Comparison of ENCODE assay signal across 7 cellular contexts in the genomic region with DNA sequence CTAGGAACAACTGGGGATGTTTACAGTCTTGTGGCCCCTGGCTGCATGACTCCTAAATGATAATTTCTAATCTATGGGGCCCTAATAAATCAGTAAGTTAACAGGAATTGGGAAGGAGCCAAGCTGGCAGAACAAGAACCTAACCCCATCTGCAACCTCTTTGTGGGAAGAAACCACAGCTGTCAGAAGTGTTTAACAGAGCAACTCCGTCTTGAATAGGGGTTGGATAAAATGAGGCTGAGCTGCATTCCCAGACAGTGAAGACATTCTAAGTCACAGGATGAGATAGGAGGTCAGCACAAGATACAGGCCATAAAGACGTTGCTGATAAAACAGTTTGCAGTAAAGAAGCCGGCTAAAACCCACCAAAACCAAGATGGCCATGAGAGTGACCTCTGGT. TPM values are rescaled to one million over a fixed set of nuclear protein-coding genes. Genes with fewer than 3 reads are reported as not detected.
DNase-seq lines count a peak whose midpoint lies in the region; ATAC-seq and TF ChIP-seq lines count a peak whose summit lies in the region.
"Not testable (repeated sequence)": the region's sequence is repeated elsewhere in the genome, so short reads cannot be mapped to it uniquely, and the experiment has no call there.

No MANE protein-coding gene starts in this region.

- H3K27ac Mint-ChIP-seq in chondrocyte (ENCODE audit: unreplicated experiment), result peak overlapping the region; percentile 45

- not testable (repeated sequence) for H3K9ac ChIP-seq in trophoblast cell (ENCODE audit: low read length)

- not testable (repeated sequence) for H3K27me3 Mint-ChIP-seq in chondrocyte (ENCODE audit: low read depth)

- not testable (repeated sequence) for H3K4ac ChIP-seq in trophoblast cell (ENCODE audit: low read depth, low read length)

- peak overlapping the region; percentile 89 for H3K27ac ChIP-seq in trophoblast cell (ENCODE audit: low read depth, low read length)

- H2BK12ac ChIP-seq in trophoblast cell (ENCODE audit: low read length), result peak overlapping the region; percentile 69

- H3K4me1 ChIP-seq in trophoblast cell (ENCODE audit: control insufficient read depth in 1 of 2, insufficient read depth in 2 of 2, low read length in 2 of 2), result peaks cover 4 to 26% of the 10 kb centered on the region in 2 experiments

- peak overlapping the region; percentile 96 for H2BK120ac ChIP-seq in trophoblast cell (ENCODE audit: insufficient read depth, low read length, poor library complexity)

- not testable (repeated sequence) for H2AFZ ChIP-seq in trophoblast cell (ENCODE audit: insufficient read depth, low read length, poor library complexity)

- no CpG with 5 or more reads among the region's 3 CpGs for WGBS in trophoblast cell (ENCODE audit: extremely low coverage, insufficient coverage, insufficient read length)

- peak overlapping the region; percentile 58 for H3K4me2 ChIP-seq in trophoblast cell (ENCODE audit: low read length)

- not testable (repeated sequence) for H3K79me2 ChIP-seq in trophoblast cell (ENCODE audit: control insufficient read depth, insufficient read depth, low read length, poor library complexity)

- not testable (repeated sequence) for TF ChIP-seq CTCF in chondrocyte (IDR thresholded peaks at IDR 0.05); fibroblast of pulmonary artery (IDR thresholded peaks at IDR 0.05; ENCODE audit: low read length, missing control alignments)

- H3K23ac ChIP-seq in trophoblast cell (ENCODE audit: low read length), result not testable (repeated sequence)

- peak overlapping the region; percentile 70 for H2BK5ac ChIP-seq in trophoblast cell (ENCODE audit: low read depth, low read length, poor library complexity)

- peaks cover 13% of the 10 kb centered on the region for H3K9me3 Mint-ChIP-seq in chondrocyte (ENCODE audit: low read depth)

- H2AK5ac ChIP-seq in trophoblast cell (ENCODE audit: low read length), result not testable (repeated sequence)

- not testable (repeated sequence) for H4K8ac ChIP-seq in trophoblast cell (ENCODE audit: low read depth, low read length)

- not testable (repeated sequence) for H3K4me3 Mint-ChIP-seq in chondrocyte (ENCODE audit: unreplicated experiment)

- H3K18ac ChIP-seq in trophoblast cell (ENCODE audit: low read length), result not testable (repeated sequence)

- peaks cover 20% of the 10 kb centered on the region for H3K79me1 ChIP-seq in trophoblast cell (ENCODE audit: low read length)

- not testable (repeated sequence) for H4K12ac ChIP-seq in trophoblast cell (ENCODE audit: low read depth, low read length)

- H3K4me3 ChIP-seq in fibroblast of pulmonary artery (replicated peaks; ENCODE audit: low read depth, low read length); trophoblast cell (ENCODE audit: low read depth, low read length): not testable (repeated sequence)

- ATAC-seq in SK-N-SH treated with all-trans-retinoic acid at 6 μM for 48 hours, result peak; percentile 77

- H3K36me3 ChIP-seq in trophoblast cell (ENCODE audit: control insufficient read depth in 1 of 2, insufficient read depth in 2 of 2, low read length in 2 of 2), result not testable (repeated sequence)

- not testable (repeated sequence) for H3K27me3 ChIP-seq in trophoblast cell (ENCODE audit: insufficient read depth, low read length)

- peak overlapping the region; percentile 11 for H3K14ac ChIP-seq in trophoblast cell (ENCODE audit: low read length)

- DNase-seq in DMS 273 (lab: John Stamatoyannopoulos, UW; ENCODE audit: unreplicated experiment) (peak; percentile 69), HCEC 1CT (peak; percentile 6), fibroblast of pulmonary artery (ENCODE audit: low read depth) (peak; percentile 65), islet precursor cell (peak; percentile 84), trophoblast cell (peak; percentile 93 to 94)
- DNase-seq in chondrocyte (ENCODE audit: low spot score), result not testable (repeated sequence)

- peak overlapping the region; percentile 72 for H4K91ac ChIP-seq in trophoblast cell (ENCODE audit: low read depth, low read length)

- not testable (repeated sequence) for H3K9me3 ChIP-seq in trophoblast cell (ENCODE audit: insufficient read depth, low read depth, low read length)

- peaks cover 29% of the 10 kb centered on the region for H3K4me1 Mint-ChIP-seq in chondrocyte (ENCODE audit: low read depth)

- peaks cover 12% of the 10 kb centered on the region for H3K36me3 Mint-ChIP-seq in chondrocyte (ENCODE audit: low read depth)

RNA-seq across cellular contexts. Expression of a gene that starts 1.9 kb away (rescaled TPM):
- total RNA-seq in chondrocyte, result 7.9 to 16.6 TPM (median 8.5 TPM) in 3 replicates
- polyA plus RNA-seq in trophoblast cell (2013), result 18.9 and 19.3 TPM in 2 replicates

RNA-seq across cellular contexts. Expression of a gene that starts 25.7 kb away (rescaled TPM):
- total RNA-seq in chondrocyte, result 12.9 to 24.5 TPM (median 15.0 TPM) in 3 replicates
- polyA plus RNA-seq in trophoblast cell (2013), result 8.1 TPM in 2 replicates

RNA-seq across cellular contexts. Expression of a gene that starts 41.0 kb away (rescaled TPM):
- total RNA-seq in chondrocyte, result 27.1 to 39.9 TPM (median 30.8 TPM) in 3 replicates
- 18.5 and 19.9 TPM in 2 replicates for polyA plus RNA-seq in trophoblast cell (2013)

RNA-seq across cellular contexts. Expression of a gene that starts 44.5 kb away (rescaled TPM):
- 6.4 to 9.8 TPM (median 6.7 TPM) in 3 replicates for total RNA-seq in chondrocyte
- polyA plus RNA-seq in trophoblast cell (2013), result 5.0 and 5.3 TPM in 2 replicates

RNA-seq across cellular contexts. Expression of a gene that starts 56.8 kb away (rescaled TPM):
- 4.6 to 7.7 TPM (median 5.1 TPM) in 3 replicates for total RNA-seq in chondrocyte
- polyA plus RNA-seq in trophoblast cell (2013), result 4.8 and 4.9 TPM in 2 replicates
